In the genomic region with DNA sequence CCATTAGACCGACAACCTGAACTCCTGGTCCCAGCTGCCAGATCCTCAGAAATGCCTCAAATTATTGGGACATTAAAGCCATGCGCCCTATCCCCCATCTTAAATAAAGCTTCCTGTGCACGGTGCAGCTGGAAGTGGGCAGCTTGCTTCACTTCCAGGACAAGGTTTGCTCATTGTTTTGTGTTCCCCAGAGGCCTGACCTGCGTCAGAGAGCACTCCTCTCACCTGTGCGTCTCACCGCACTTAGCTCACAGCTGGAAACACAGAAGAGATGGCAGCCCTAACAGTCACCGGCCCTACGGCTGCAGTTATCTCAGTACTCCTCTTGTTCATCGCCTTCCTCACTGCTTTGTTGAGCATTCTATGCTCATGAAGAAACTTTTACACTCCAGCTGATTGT, we compare ENCODE assay signal across 17 cellular contexts.
"Had no signal": no experiment of that assay in that cellular context is flagged by ENCODE, and none has a peak within 500 bp of the region (broad histone marks: within the 10 kb centered on the region; RNA-seq: fewer than 3 reads in every experiment).

No MANE protein-coding gene starts in this region.

- H3K9me3 Mint-ChIP-seq: activated naive CD4-positive, alpha-beta T cell treated with anti-CD3 and anti-CD28 coated beads, Interleukin-2, amount 50 U/mL, for 24 hours; natural killer cell treated with Interleukin-12 subunit alpha and Interleukin-12 subunit beta and Interleukin-15 and Interleukin-18, amount 100 ng/mL, for 72 hours had no signal

- H3K4me1 ChIP-seq: ascending aorta, breast epithelium, tibial artery, uterus had no signal

- H3K27ac ChIP-seq: ascending aorta, breast epithelium, coronary artery, tibial artery, uterus had no signal

- H3K4me3 ChIP-seq: ascending aorta, breast epithelium, coronary artery, lung, tibial artery, uterus had no signal

- H3K27ac Mint-ChIP-seq: activated naive CD4-positive, alpha-beta T cell treated with anti-CD3 and anti-CD28 coated beads, Interleukin-2, amount 50 U/mL, for 24 hours; natural killer cell treated with Interleukin-12 subunit alpha and Interleukin-12 subunit beta and Interleukin-15 and Interleukin-18, amount 100 ng/mL, for 72 hours had no signal

- H3K9me3 ChIP-seq: ascending aorta, breast epithelium, tibial artery, uterus had no signal

- H3K36me3 Mint-ChIP-seq: activated naive CD4-positive, alpha-beta T cell treated with anti-CD3 and anti-CD28 coated beads, Interleukin-2, amount 50 U/mL, for 24 hours; natural killer cell treated with Interleukin-12 subunit alpha and Interleukin-12 subunit beta and Interleukin-15 and Interleukin-18, amount 100 ng/mL, for 72 hours had no signal

- DNase-seq: activated CD4-positive, alpha-beta T cell treated with anti-CD3 and anti-CD28 coated beads, Interleukin-2, amount 50 U/mL, for 1 hour; activated CD4-positive, CD25-positive, alpha-beta regulatory T cell treated with anti-CD3 and anti-CD28 coated beads, Interleukin-2, amount 50 U/mL, for 72 hours; activated CD8-positive, alpha-beta memory T cell treated with anti-CD3 and anti-CD28 coated beads, Interleukin-2, amount 50 U/mL, for 4 hours; activated effector memory CD4-positive, alpha-beta T cell treated with anti-CD3 and anti-CD28 coated beads, Interleukin-2, amount 50 U/mL, for 16 hours; activated T-cell treated with anti-CD3 and anti-CD28 coated beads, Interleukin-2, amount 50 U/mL, for 48 hours; foreskin melanocyte; stimulated activated CD4-positive, alpha-beta T cell treated with anti-CD3 and anti-CD28 coated beads, Interleukin-2, amount 100 ng/mL, for 24 hours; stimulated activated naive CD4-positive, alpha-beta T cell treated with Interleukin-2 at 50 U/mL for 16 hours; substantia nigra; tibial artery; uterus had no signal

- H3K4me1 Mint-ChIP-seq: activated naive CD4-positive, alpha-beta T cell treated with anti-CD3 and anti-CD28 coated beads, Interleukin-2, amount 50 U/mL, for 24 hours had no signal

- H3K36me3 ChIP-seq: ascending aorta, breast epithelium, tibial artery, uterus had no signal

- H3K4me3 Mint-ChIP-seq: activated naive CD4-positive, alpha-beta T cell treated with anti-CD3 and anti-CD28 coated beads, Interleukin-2, amount 50 U/mL, for 24 hours; natural killer cell treated with Interleukin-12 subunit alpha and Interleukin-12 subunit beta and Interleukin-15 and Interleukin-18, amount 100 ng/mL, for 72 hours had no signal

- H3K27me3 ChIP-seq: ascending aorta, breast epithelium, uterus had no signal
